18 cellular contexts compared by ENCODE assay signal in genomic region chr1:208103821-208104513, GRCh38.
DNase-seq lines count a peak whose midpoint lies in the region; ATAC-seq and TF ChIP-seq lines count a peak whose summit lies in the region.
"Had no signal": no experiment of that assay in that cellular context is flagged by ENCODE, and none has a peak within 500 bp of the region (broad histone marks: within the 10 kb centered on the region; RNA-seq: fewer than 3 reads in every experiment).

No MANE protein-coding gene starts in this region.

- H3K36me3 ChIP-seq in neuronal stem cell (replicated peaks in 1 of 2; ENCODE audit: control insufficient read depth in 2 of 2, insufficient read depth in 2 of 2, low read length in 2 of 2) = no peaks in the 10 kb centered on the region
- H3K36me3 ChIP-seq in gastrocnemius medialis = no peaks in the 10 kb centered on the region
- H3K36me3 ChIP-seq: BLaER1 treated with 17β-estradiol and CSF1 and Interleukin-3, amounts not matched to agents 10 nM and 100 nM; HAP-1 had no signal

- H2AFZ ChIP-seq in neuronal stem cell (ENCODE audit: low read length) = no peak overlapping the region
- H2AFZ ChIP-seq: GM23248 had no signal

- ATAC-seq in Right ventricle myocardium inferior = peak; percentile 7
- no peak for ATAC-seq in right cardiac atrium
- no peak for ATAC-seq in GM19023 (IDR thresholded peaks at IDR 0.05; ENCODE audit: unreplicated experiment)
- no peak for ATAC-seq in gastrocnemius medialis
- ATAC-seq: CD8-positive, alpha-beta T cell; GM12878 had no signal

- TF ChIP-seq CTCF in brain (conservative IDR thresholded peaks at IDR 0.05) (no peak), gastrocnemius medialis (IDR thresholded peaks at IDR 0.05 in 4 of 5, conservative IDR thresholded peaks at IDR 0.05 in 1 of 5) (no peak)

- no peak overlapping the region for H3K9ac ChIP-seq in neuronal stem cell (ENCODE audit: low read depth, low read length, poor library complexity)
- H3K9ac ChIP-seq: BLaER1 treated with 17β-estradiol and CSF1 and Interleukin-3, amounts not matched to agents 10 nM and 100 nM; GM23248 had no signal

- H4K91ac ChIP-seq in neuronal stem cell (ENCODE audit: low read depth, low read length, poor library complexity) = no peak overlapping the region

- DNase-seq in Right ventricle myocardium inferior (ENCODE audit: missing footprints) (no peak), right cardiac atrium (no peak), neuronal stem cell (ENCODE audit: low spot score) (no peak), gastrocnemius medialis (no peak), NCI-H748 (lab: John Stamatoyannopoulos, UW; ENCODE audit: unreplicated experiment) (no peak)
- DNase-seq: Calu3; CD8-positive, alpha-beta T cell; DMS53; DND-41; EL; GM23248 had no signal

- H3K23ac ChIP-seq in neuronal stem cell (ENCODE audit: low read depth, low read length, poor library complexity) = no peak overlapping the region

- H3K79me1 ChIP-seq in neuronal stem cell (ENCODE audit: low read depth, low read length) = no peaks in the 10 kb centered on the region

- no peak overlapping the region for H4K8ac ChIP-seq in neuronal stem cell (ENCODE audit: low read depth, low read length)

- H2BK5ac ChIP-seq in neuronal stem cell (ENCODE audit: low read length) = no peak overlapping the region

- H3K27ac ChIP-seq in right cardiac atrium (ENCODE audit: low read length) = no peak overlapping the region
- H3K27ac ChIP-seq in neuronal stem cell (replicated peaks; ENCODE audit: low read length) = no peak overlapping the region
- no peak overlapping the region for H3K27ac ChIP-seq in gastrocnemius medialis
- H3K27ac ChIP-seq: BLaER1 treated with 17β-estradiol and CSF1 and Interleukin-3, amounts not matched to agents 10 nM and 100 nM; GM23248; HL-60 had no signal

- H3K9me3 Mint-ChIP-seq in brain = no peaks in the 10 kb centered on the region
- H3K9me3 Mint-ChIP-seq: CD8-positive, alpha-beta T cell had no signal

- peak overlapping the region in 4 of 5 experiments; percentile 0 to 93 (median 40) for H3K27ac Mint-ChIP-seq in brain
- H3K27ac Mint-ChIP-seq: B cell; CD8-positive, alpha-beta T cell had no signal

- no peak for TF ChIP-seq POLR2A in gastrocnemius medialis (IDR thresholded peaks at IDR 0.05)

- H3K4me3 ChIP-seq in right cardiac atrium (ENCODE audit: low read length) (no peak overlapping the region), neuronal stem cell (ENCODE audit: low read length in 2 of 2) (no peak overlapping the region), gastrocnemius medialis (no peak overlapping the region)
- H3K4me3 ChIP-seq: BLaER1 treated with 17β-estradiol and CSF1 and Interleukin-3, amounts not matched to agents 10 nM and 100 nM; GM12878; GM23248; HAP-1 had no signal

- no peak overlapping the region for H3K4me2 ChIP-seq in neuronal stem cell (ENCODE audit: insufficient read depth, low read length, poor library complexity, severe bottlenecking)
- H3K4me2 ChIP-seq: BLaER1 treated with 17β-estradiol and CSF1 and Interleukin-3, amounts not matched to agents 10 nM and 100 nM had no signal

- no peak overlapping the region for H3K4ac ChIP-seq in neuronal stem cell (ENCODE audit: low read length)

- H3K9me3 ChIP-seq in right cardiac atrium (ENCODE audit: control insufficient read depth, low read length) (no peaks in the 10 kb centered on the region), neuronal stem cell (replicated peaks in 1 of 2; ENCODE audit: control insufficient read depth in 2 of 2, insufficient read depth in 1 of 2, low read depth in 1 of 2, low read length in 2 of 2) (no peaks in the 10 kb centered on the region), gastrocnemius medialis (no peaks in the 10 kb centered on the region)
- H3K9me3 ChIP-seq: BLaER1 treated with 17β-estradiol and CSF1 and Interleukin-3, amounts not matched to agents 10 nM and 100 nM; HAP-1 had no signal

- no peak overlapping the region for H2BK15ac ChIP-seq in neuronal stem cell (ENCODE audit: low read length)

- in situ Hi-C loops in gastrocnemius medialis (cut with MboI; ENCODE audit: low sequenced_read_pairs in 4 of 4) = no loop called here

- no peak overlapping the region for H3K18ac ChIP-seq in neuronal stem cell (ENCODE audit: low read length)

- H3K4me1 ChIP-seq in right cardiac atrium (ENCODE audit: control insufficient read depth, insufficient read depth, low read length) = peaks cover 8% of the 10 kb centered on the region
- peaks cover 33 to 43% of the 10 kb centered on the region in 2 donors for H3K4me1 ChIP-seq in neuronal stem cell (ENCODE audit: control insufficient read depth in 2 of 2, insufficient read depth in 1 of 2, low read depth in 1 of 2, low read length in 2 of 2)
- H3K4me1 ChIP-seq in gastrocnemius medialis = peaks cover 25 to 35% of the 10 kb centered on the region in 2 donors
- H3K4me1 ChIP-seq: BLaER1 treated with 17β-estradiol and CSF1 and Interleukin-3, amounts not matched to agents 10 nM and 100 nM had no signal

- intact Hi-C loops in Right ventricle myocardium inferior (cut with DNase I) (no loop called here), right cardiac atrium (cut with DNase I) (loop anchor here in 1 of 4 donors (5.0 to 10.0 kb wide), 2 partner anchors 61 to 138 kb away; partner anchors contain the start of gene PLXNA2), gastrocnemius medialis (cut with DNase I; ENCODE audit: low total_unique reads) (no loop called here)

- no peaks in the 10 kb centered on the region for H3K36me3 Mint-ChIP-seq in brain
- H3K36me3 Mint-ChIP-seq: CD8-positive, alpha-beta T cell had no signal

- H2AK5ac ChIP-seq in neuronal stem cell (ENCODE audit: low read depth, low read length) = peak overlapping the region; percentile 45

- no peaks in the 10 kb centered on the region for H3K27me3 ChIP-seq in right cardiac atrium (ENCODE audit: control insufficient read depth, insufficient read depth)
- no peaks in the 10 kb centered on the region for H3K27me3 ChIP-seq in neuronal stem cell (ENCODE audit: control insufficient read depth in 3 of 3, insufficient read depth in 3 of 3, low read depth in 1 of 3, low read length in 3 of 3)
- no peaks in the 10 kb centered on the region for H3K27me3 ChIP-seq in gastrocnemius medialis
- H3K27me3 ChIP-seq: BLaER1 treated with 17β-estradiol and CSF1 and Interleukin-3, amounts not matched to agents 10 nM and 100 nM had no signal

- H2BK120ac ChIP-seq in neuronal stem cell (ENCODE audit: low read depth, low read length) = no peak overlapping the region

- H3K27me3 Mint-ChIP-seq in brain = no peaks in the 10 kb centered on the region

- WGBS in right cardiac atrium = 53% methylated on average over 7 of the region's 7 CpGs
- no CpG with 5 or more reads among the region's 7 CpGs for WGBS in neuronal stem cell (ENCODE audit: extremely low coverage in 2 of 2, insufficient read length in 2 of 2, insufficient replicate concordance in 1 of 2), 2 donors

- no peak overlapping the region for H2BK12ac ChIP-seq in neuronal stem cell (ENCODE audit: low read length)

- H3K14ac ChIP-seq in neuronal stem cell (ENCODE audit: low read length) = no peak overlapping the region

- H3K4me1 Mint-ChIP-seq in brain = peaks cover 100% of the 10 kb centered on the region
- H3K4me1 Mint-ChIP-seq: B cell had no signal

- peak overlapping the region in 1 of 5 experiments; percentile 14 for H3K4me3 Mint-ChIP-seq in brain
- H3K4me3 Mint-ChIP-seq: B cell; CD8-positive, alpha-beta T cell had no signal
